In genomic region chr20:38034108-38034649, GRCh38 we compare ENCODE assay signal across 8 cellular contexts. TPM values are rescaled to one million over a fixed set of nuclear protein-coding genes. Genes with fewer than 3 reads are reported as not detected.
DNase-seq lines count a peak whose midpoint lies in the region; ATAC-seq, FAIRE-seq and TF ChIP-seq lines count a peak whose summit lies in the region.

No MANE protein-coding gene starts in this region.

- H3K27me3 ChIP-seq in HUES6 (ENCODE audit: control insufficient read depth, insufficient read depth, low read length) (no peaks in the 10 kb centered on the region), brain microvascular endothelial cell (replicated peaks) (no peaks in the 10 kb centered on the region), lower lobe of right lung (ENCODE audit: low read depth) (no peaks in the 10 kb centered on the region), uterus (no peaks in the 10 kb centered on the region)

- no peak for FAIRE-seq in frontal cortex (lab: Jason Lieb, UNC)

- H3K9me3 ChIP-seq in HUES6 (ENCODE audit: control insufficient read depth, insufficient read depth, low read depth, low read length) (no peaks in the 10 kb centered on the region), lower lobe of right lung (no peaks in the 10 kb centered on the region), uterus (no peaks in the 10 kb centered on the region)

- H3K4me1 ChIP-seq in HUES6 (ENCODE audit: control insufficient read depth, insufficient read depth, low read length) (peaks cover 16% of the 10 kb centered on the region), lower lobe of right lung (peaks cover 63% of the 10 kb centered on the region), uterus (peaks cover 3 to 8% of the 10 kb centered on the region in 2 donors)

- H3K9ac ChIP-seq in HUES6 (ENCODE audit: low read length), result peak overlapping the region; percentile 99

- no peak for TF ChIP-seq CTCF in GM12875 (IDR thresholded peaks at IDR 0.05; ENCODE audit: borderline replicate concordance, insufficient read depth, low read depth, low read length)
- TF ChIP-seq CTCF in brain microvascular endothelial cell (IDR thresholded peaks at IDR 0.05; ENCODE audit: low read depth, low read length, missing control alignments), result no peak
- no peak for TF ChIP-seq CTCF in lower lobe of right lung (IDR thresholded peaks at IDR 0.05)
- no peak for TF ChIP-seq CTCF in uterus (IDR thresholded peaks at IDR 0.05)

- in situ Hi-C loops in brain microvascular endothelial cell (cut with HindIII; ENCODE audit: low pct_ligation_motif_present, low sequenced_read_pairs), result no loop called here

- no peak for DNase-seq in brain microvascular endothelial cell
- no peak for DNase-seq in lower lobe of right lung
- DNase-seq in uterus, result no peak
- no peak for DNase-seq in NCI-H1105 (lab: John Stamatoyannopoulos, UW)
- no peak for DNase-seq in frontal cortex (ENCODE audit: low spot score in 2 of 2)

- H3K4me3 ChIP-seq in GM12875 (ENCODE audit: low read depth, low read length) (peak overlapping the region; percentile 68), HUES6 (ENCODE audit: low read depth, low read length) (peak overlapping the region; percentile 88), brain microvascular endothelial cell (ENCODE audit: low read depth, low read length) (peak overlapping the region; percentile 78), lower lobe of right lung (peak overlapping the region; percentile 97), uterus (peak overlapping the region; percentile 85 to 98)

- H3K36me3 ChIP-seq in HUES6 (ENCODE audit: control insufficient read depth, insufficient read depth, low read length), result peaks cover 26% of the 10 kb centered on the region
- no peaks in the 10 kb centered on the region for H3K36me3 ChIP-seq in brain microvascular endothelial cell (replicated peaks)
- peaks cover 18% of the 10 kb centered on the region for H3K36me3 ChIP-seq in lower lobe of right lung
- H3K36me3 ChIP-seq in uterus, result no peaks in the 10 kb centered on the region

- ATAC-seq in lower lobe of right lung (peak in 1 of 2 donors; percentile 43), HG02642 (IDR thresholded peaks at IDR 0.05; ENCODE audit: poor library complexity, unreplicated experiment) (no peak)

- intact Hi-C loops in lower lobe of right lung (cut with DNase I) (no loop called here), uterus (cut with DNase I; ENCODE audit: low total_unique reads) (no loop called here)

- TF ChIP-seq POLR2A in uterus (IDR thresholded peaks at IDR 0.05), result no peak

- H3K27ac ChIP-seq in HUES6 (ENCODE audit: low read depth, low read length), result peak overlapping the region; percentile 98
- H3K27ac ChIP-seq in brain microvascular endothelial cell, result peak overlapping the region; percentile 74
- H3K27ac ChIP-seq in lower lobe of right lung, result peak overlapping the region; percentile 99
- peak overlapping the region; percentile 95 for H3K27ac ChIP-seq in uterus

RNA-seq across cellular contexts. Expression of gene RPRD1B, which starts 0.6 kb away (rescaled TPM):
- total RNA-seq in lower lobe of right lung, result 25.6 TPM
- 10 to 100 TPM in 3 of 4 donors, 1 to 10 TPM in 1; 7.9 to 71.3 (median 26.1) TPM for total RNA-seq in uterus
- 39.1 TPM for total RNA-seq in frontal cortex

RNA-seq across cellular contexts. Expression of gene TTI1, which starts 0.9 kb away (rescaled TPM):
- total RNA-seq in lower lobe of right lung (16.7 TPM), uterus (10 to 100 TPM in 3 of 4 donors, 1 to 10 TPM in 1; 5.3 to 33.2 (median 24.4) TPM), frontal cortex (25.7 TPM)
